ENCODE assay signal across 13 cellular contexts in the genomic region with DNA sequence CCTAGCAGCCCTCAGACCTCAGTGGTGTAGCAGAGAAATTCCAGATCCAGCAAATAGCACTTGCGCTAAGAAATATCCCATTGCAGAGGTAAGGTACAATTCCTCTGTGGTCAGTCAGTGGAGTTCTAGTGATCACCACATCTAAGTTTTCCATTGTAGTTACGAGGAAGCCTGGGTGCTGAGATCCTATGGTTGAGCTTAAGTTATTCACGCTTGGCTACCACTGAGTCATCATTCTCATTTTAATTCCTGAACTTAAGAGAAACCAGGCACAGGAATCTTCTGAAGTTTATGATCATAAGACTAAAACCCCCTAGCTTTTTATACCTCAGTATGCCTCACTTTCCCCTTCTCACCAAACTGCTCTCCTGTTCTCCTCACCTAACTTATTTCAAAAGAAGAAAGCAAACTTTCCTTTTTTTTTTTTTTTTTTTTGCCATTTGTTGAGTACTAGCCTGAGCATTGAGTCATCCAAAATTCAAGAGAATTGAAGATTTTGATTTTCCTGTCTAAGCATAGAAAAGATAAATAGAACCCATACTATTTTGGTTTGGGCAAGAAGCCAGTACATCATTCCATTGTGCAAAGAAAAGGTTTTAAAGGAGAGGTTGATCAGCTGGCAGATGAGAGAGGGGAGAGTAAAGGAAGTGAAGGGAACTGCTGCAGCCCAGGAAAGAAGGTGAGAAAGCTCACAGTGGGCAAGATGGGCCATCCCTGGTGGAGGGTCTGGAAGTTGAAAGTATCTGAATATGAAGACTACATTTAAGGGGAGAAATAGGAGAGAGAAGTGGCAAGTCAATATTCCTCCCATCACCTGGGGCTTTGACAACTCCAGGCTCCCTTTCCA. TPM values are rescaled to one million over a fixed set of nuclear protein-coding genes. Genes with fewer than 3 reads are reported as not detected.
A peak's percentile ranks its signal among the peaks of the same experiment; 100 is the strongest.
DNase-seq lines count a peak whose midpoint lies in the region; ATAC-seq and TF ChIP-seq lines count a peak whose summit lies in the region.
"Had no signal": no experiment of that assay in that cellular context is flagged by ENCODE, and none has a peak within 500 bp of the region (broad histone marks: within the 10 kb centered on the region; RNA-seq: fewer than 3 reads in every experiment).

No MANE protein-coding gene starts in this region.

- no peaks in the 10 kb centered on the region for H4K20me1 ChIP-seq in SK-N-SH (ENCODE audit: insufficient read depth)

- peaks cover 18% of the 10 kb centered on the region for H3F3A ChIP-seq in SK-N-SH (replicated peaks; ENCODE audit: insufficient read depth)

- H3K27me3 ChIP-seq in SK-N-SH (ENCODE audit: insufficient read depth), result no peaks in the 10 kb centered on the region
- no peaks in the 10 kb centered on the region for H3K27me3 ChIP-seq in esophagus (ENCODE audit: control insufficient read depth in 1 of 2, insufficient read depth in 2 of 2, low read length in 2 of 2)
- H3K27me3 ChIP-seq: suprapubic skin had no signal

- no peak for TF ChIP-seq EP300 in SK-N-SH (IDR thresholded peaks at IDR 0.05; ENCODE audit: borderline replicate concordance in 1 of 2, low read depth in 1 of 2, low read length in 1 of 2)

- no peak overlapping the region for H3K9ac ChIP-seq in SK-N-SH

- H3K4me2 ChIP-seq in SK-N-SH, result peak overlapping the region; percentile 15; the same call in 1 of the 2 replicates

- peak overlapping the region; percentile 29; the same call in 1 of the 2 replicates for H2AFZ ChIP-seq in SK-N-SH (ENCODE audit: low read depth)

- no peaks in the 10 kb centered on the region for H3K9me3 ChIP-seq in SK-N-SH
- no peaks in the 10 kb centered on the region for H3K9me3 ChIP-seq in esophagus (ENCODE audit: control insufficient read depth in 2 of 2, insufficient read depth in 1 of 2, low read depth in 1 of 2, low read length in 1 of 2)
- H3K9me3 ChIP-seq: suprapubic skin had no signal

- H3K79me2 ChIP-seq in SK-N-SH (ENCODE audit: insufficient read depth), result no peaks in the 10 kb centered on the region

- no peaks in the 10 kb centered on the region for H3K4me1 ChIP-seq in SK-N-SH (ENCODE audit: control insufficient read depth in 1 of 2, insufficient read depth in 2 of 2, low read depth in 1 of 2, low read length in 1 of 2)
- peaks cover 0 to 7% of the 10 kb centered on the region in 2 donors for H3K4me1 ChIP-seq in esophagus (ENCODE audit: control insufficient read depth in 2 of 2, insufficient read depth in 2 of 2, low read length in 1 of 2)

- H3K4me3 ChIP-seq in SK-N-SH (ENCODE audit: low read depth in 2 of 2, low read length in 1 of 2) (no peak overlapping the region), esophagus (ENCODE audit: low read depth in 1 of 2, low read length in 2 of 2) (no peak overlapping the region), retinal pigment epithelial cell (ENCODE audit: low read length) (no peak overlapping the region)
- H3K4me3 ChIP-seq: suprapubic skin had no signal

- CTCF ChIA-PET in SK-N-SH (lab: Yijun Ruan, JAX), result interaction anchor here (1.5 kb wide), 1 partner anchor 134 kb away, joined by 3 read pairs; no protein-coding TSS in a partner anchor

- H3K27ac ChIP-seq in SK-N-SH (ENCODE audit: low read depth in 2 of 2, low read length in 1 of 2) (peak overlapping the region in 1 of 2 experiments; percentile 71; a peak in 2 of 4 replicates), esophagus (ENCODE audit: low read depth in 2 of 2, low read length in 1 of 2) (peak overlapping the region; percentile 61 to 69)
- H3K27ac ChIP-seq: suprapubic skin, VCaP had no signal

- TF ChIP-seq CTCF in SK-N-SH (IDR thresholded peaks at IDR 0.05) (no peak), retinal pigment epithelial cell (conservative IDR thresholded peaks at IDR 0.05; ENCODE audit: low read depth, low read length) (no peak)

- peaks cover 0 to 9% of the 10 kb centered on the region in 2 experiments for H3K36me3 ChIP-seq in SK-N-SH (replicated peaks in 1 of 2; ENCODE audit: control insufficient read depth in 1 of 2, insufficient read depth in 2 of 2, low read length in 1 of 2)
- peaks cover 0 to 3% of the 10 kb centered on the region in 2 donors for H3K36me3 ChIP-seq in esophagus (ENCODE audit: control insufficient read depth in 2 of 2, insufficient read depth in 2 of 2, low read length in 1 of 2)
- H3K36me3 ChIP-seq: suprapubic skin had no signal

- ATAC-seq in HG03571 (IDR thresholded peaks at IDR 0.05; ENCODE audit: unreplicated experiment), result no peak
- ATAC-seq: activated T-cell treated with anti-CD3 and anti-CD28 coated beads, Interleukin-2, amount 50 U/mL, for 4 hours had no signal

- POLR2A ChIA-PET in SK-N-SH (lab: Yijun Ruan, JAX), result no interaction called here

- WGBS in SK-N-SH (ENCODE audit: low lambda C conversion rate), result 58% methylated on average over 3 of the region's 3 CpGs
- WGBS in esophagus, 2 donors, result 59 to 70% methylated on average over 3 of the region's 3 CpGs

- peak; percentile 43 for DNase-seq in HCEC 1CT
- no peak for DNase-seq in SK-N-SH
- peak; percentile 84 for DNase-seq in retinal pigment epithelial cell (ENCODE audit: low read depth)
- no peak for DNase-seq in NCI-H1048 (lab: John Stamatoyannopoulos, UW)
- DNase-seq in anterior cingulate cortex (lab: John Stamatoyannopoulos, UW), result no peak
- no peak for DNase-seq in stimulated activated CD4-positive, alpha-beta T cell treated with anti-CD3 and anti-CD28 coated beads, Interleukin-2, amount 100 ng/mL, for 24 hours
- DNase-seq: activated T-cell treated with anti-CD3 and anti-CD28 coated beads, Interleukin-2, amount 50 U/mL, for 4 hours; central memory CD4-positive, alpha-beta T cell; RPMI8226 had no signal

- H3K9me2 ChIP-seq in SK-N-SH, result no peaks in the 10 kb centered on the region

- TF ChIP-seq RAD21 in SK-N-SH (IDR thresholded peaks at IDR 0.05; ENCODE audit: low read length), result no peak

TF ChIP-seq in SK-N-SH, 30 proteins besides CTCF, POLR2A, EP300 and RAD21:
- TF ChIP-seq, protein P1, sequence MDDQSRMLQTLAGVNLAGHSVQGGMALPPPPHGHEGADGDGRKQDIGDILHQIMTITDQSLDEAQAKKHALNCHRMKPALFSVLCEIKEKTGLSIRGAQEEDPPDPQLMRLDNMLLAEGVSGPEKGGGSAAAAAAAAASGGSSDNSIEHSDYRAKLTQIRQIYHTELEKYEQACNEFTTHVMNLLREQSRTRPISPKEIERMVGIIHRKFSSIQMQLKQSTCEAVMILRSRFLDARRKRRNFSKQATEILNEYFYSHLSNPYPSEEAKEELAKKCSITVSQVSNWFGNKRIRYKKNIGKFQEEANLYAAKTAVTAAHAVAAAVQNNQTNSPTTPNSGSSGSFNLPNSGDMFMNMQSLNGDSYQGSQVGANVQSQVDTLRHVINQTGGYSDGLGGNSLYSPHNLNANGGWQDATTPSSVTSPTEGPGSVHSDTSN (IDR thresholded peaks at IDR 0.05), result peak; percentile 16; the same call in 1 of the 2 replicates
- peak; percentile 72 for TF ChIP-seq NFIC (IDR thresholded peaks at IDR 0.05; ENCODE audit: borderline replicate concordance)
- peak; percentile 29; the same call in 1 of the 2 replicates for TF ChIP-seq FOSL2 (IDR thresholded peaks at IDR 0.05; ENCODE audit: borderline replicate concordance, low read depth)
- peak; percentile 48 for TF ChIP-seq TCF12 (IDR thresholded peaks at IDR 0.05)
- no peak for TF ChIP-seq ELF1 (IDR thresholded peaks at IDR 0.05)
- TF ChIP-seq RCOR1 (IDR thresholded peaks at IDR 0.05; ENCODE audit: low read length), result no peak
- TF ChIP-seq, protein P2, sequence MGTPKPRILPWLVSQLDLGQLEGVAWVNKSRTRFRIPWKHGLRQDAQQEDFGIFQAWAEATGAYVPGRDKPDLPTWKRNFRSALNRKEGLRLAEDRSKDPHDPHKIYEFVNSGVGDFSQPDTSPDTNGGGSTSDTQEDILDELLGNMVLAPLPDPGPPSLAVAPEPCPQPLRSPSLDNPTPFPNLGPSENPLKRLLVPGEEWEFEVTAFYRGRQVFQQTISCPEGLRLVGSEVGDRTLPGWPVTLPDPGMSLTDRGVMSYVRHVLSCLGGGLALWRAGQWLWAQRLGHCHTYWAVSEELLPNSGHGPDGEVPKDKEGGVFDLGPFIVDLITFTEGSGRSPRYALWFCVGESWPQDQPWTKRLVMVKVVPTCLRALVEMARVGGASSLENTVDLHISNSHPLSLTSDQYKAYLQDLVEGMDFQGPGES (IDR thresholded peaks at IDR 0.05; ENCODE audit: low read depth, low read length), result no peak

RNA-seq across cellular contexts. Expression of a gene that starts 39.9 kb away (rescaled TPM):
- polyA plus RNA-seq in SK-N-SH (2012; rRNA removed), result 177 and 194 TPM in 2 replicates
- 231 and 292 TPM in 2 replicates for polyA plus RNA-seq in SK-N-SH (2012; cell fraction: cytosol; rRNA removed)
- 57.3 and 82.9 TPM in 2 replicates for polyA plus RNA-seq in SK-N-SH (2012; cell fraction: nucleus; rRNA removed)
- polyA plus RNA-seq in esophagus, result 100 to 1,000 TPM in 1 of 2 donors, 10 to 100 TPM in 1; 62.4 to 195 TPM

Comparison
In these comparisons a context has a peak if more than half of its experiments do, and no peak if none do; other contexts are left out.
1. DNase-seq: peak in HCEC 1CT (single experiment) and retinal pigment epithelial cell (single experiment); none in SK-N-SH (single experiment), NCI-H1048 (single experiment), anterior cingulate cortex (0 of 58) and stimulated activated CD4-positive, alpha-beta T cell treated with anti-CD3 and anti-CD28 coated beads, Interleukin-2, amount 100 ng/mL, for 24 hours (0 of 2).